Comparison of ENCODE assay signal across 9 cellular contexts in genomic region chr2:136117391-136117841, GRCh38. TPM values are rescaled to one million over a fixed set of nuclear protein-coding genes. Genes with fewer than 3 reads are reported as not detected.
DNase-seq lines count a peak whose midpoint lies in the region; ATAC-seq, FAIRE-seq and TF ChIP-seq lines count a peak whose summit lies in the region.
"Had no signal": no experiment of that assay in that cellular context is flagged by ENCODE, and none has a peak within 500 bp of the region (broad histone marks: within the 10 kb centered on the region; RNA-seq: fewer than 3 reads in every experiment).

No MANE protein-coding gene starts in this region.

- H2AFZ ChIP-seq in endothelial cell of umbilical vein (ENCODE audit: low read depth, low read length) = peak overlapping the region; percentile 59

- H3K9me1 ChIP-seq in endothelial cell of umbilical vein (replicated peaks; ENCODE audit: control insufficient read depth, extremely low read depth, insufficient read depth, low read length) = no peaks in the 10 kb centered on the region

- DNase-seq in GM10248 (ENCODE audit: extremely low spot score) = peak; percentile 33
- peak in 1 of 2 experiments; percentile 59 for DNase-seq in HAP-1 (ENCODE audit: low spot score in 2 of 2)
- peak; percentile 54 for DNase-seq in MV-4-11 (lab: John Stamatoyannopoulos, UW)
- peak; percentile 68 for DNase-seq in activated CD4-positive, alpha-beta memory T cell treated with anti-CD3 and anti-CD28 coated beads, Interleukin-2, amount 10 ng/mL, durations not matched to agents 7 days and 5 days
- DNase-seq in endothelial cell of umbilical vein (ENCODE audit: low read depth, low spot score) = peak; percentile 52
- no peak for DNase-seq in thoracic aorta (ENCODE audit: low spot score)
- no peak for DNase-seq in NOMO-1 (lab: John Stamatoyannopoulos, UW; ENCODE audit: unreplicated experiment in 2 of 2)

- H3K9ac ChIP-seq in endothelial cell of umbilical vein (replicated peaks; ENCODE audit: extremely low read depth, insufficient read depth, low read length) (peak overlapping the region; percentile 44), muscle layer of colon (ENCODE audit: low read length) (no peak overlapping the region)

- no peaks in the 10 kb centered on the region; the same call in 1 of the 2 replicates for H3K36me3 ChIP-seq in HAP-1 (replicated peaks)
- peaks cover 0 to 3% of the 10 kb centered on the region in 2 experiments for H3K36me3 ChIP-seq in endothelial cell of umbilical vein (ENCODE audit: control insufficient read depth in 2 of 2, extremely low read depth in 1 of 2, insufficient read depth in 2 of 2, low read length in 2 of 2)
- H3K36me3 ChIP-seq in muscle layer of colon (ENCODE audit: insufficient read depth, low read length) = no peaks in the 10 kb centered on the region
- H3K36me3 ChIP-seq in thoracic aorta = no peaks in the 10 kb centered on the region

- peaks cover 50% of the 10 kb centered on the region for H3K36me3 Mint-ChIP-seq in activated CD4-positive, alpha-beta memory T cell treated with anti-CD3 and anti-CD28 coated beads, Interleukin-2, amount 10 ng/mL, durations not matched to agents 7 days and 5 days (ENCODE audit: low read depth)

- CTCF ChIA-PET in GM10248 (lab: Yijun Ruan, JAX) = interaction anchor here (1.0 kb wide), 1 partner anchor 263 kb away, joined by 3 read pairs; no protein-coding TSS in a partner anchor
- CTCF ChIA-PET in activated CD4-positive, alpha-beta memory T cell treated with anti-CD3 and anti-CD28 coated beads, Interleukin-2, amount 10 ng/mL, durations not matched to agents 7 days and 5 days (lab: Charles Lee) = interaction anchor here (0.6 to 1.5 kb wide), 6 partner anchors 67 to 262 kb away, joined by 3 to 5 read pairs (median 4); no protein-coding TSS in a partner anchor
- CTCF ChIA-PET in endothelial cell of umbilical vein (lab: Charles Lee) = no interaction called here

- H3K4me3 ChIP-seq in HAP-1 = peak overlapping the region; percentile 29
- H3K4me3 ChIP-seq in endothelial cell of umbilical vein (replicated peaks in 1 of 3; ENCODE audit: insufficient read depth in 1 of 3, low read depth in 1 of 3, low read length in 3 of 3) = peak overlapping the region; percentile 45 to 73 (median 56)
- peak overlapping the region; percentile 62 for H3K4me3 ChIP-seq in muscle layer of colon (ENCODE audit: low read depth in 1 of 2, low read length in 2 of 2)
- peak overlapping the region; percentile 74 for H3K4me3 ChIP-seq in thoracic aorta

- dilution Hi-C loops in endothelial cell of umbilical vein (cut with MboI; ENCODE audit: extremely low pct_ligation_motif_present, low sequenced_read_pairs) = no loop called here

- peak overlapping the region; percentile 93 for H3K4me2 ChIP-seq in endothelial cell of umbilical vein (ENCODE audit: insufficient read depth, low read length)

- no peaks in the 10 kb centered on the region for H3K79me2 ChIP-seq in endothelial cell of umbilical vein (ENCODE audit: control insufficient read depth, insufficient read depth, low read length)

- H3K9me3 Mint-ChIP-seq in activated CD4-positive, alpha-beta memory T cell treated with anti-CD3 and anti-CD28 coated beads, Interleukin-2, amount 10 ng/mL, durations not matched to agents 7 days and 5 days = no peaks in the 10 kb centered on the region

- H3K4me1 ChIP-seq in HAP-1 (peaks cover 12% of the 10 kb centered on the region), endothelial cell of umbilical vein (ENCODE audit: control insufficient read depth, extremely low read depth, insufficient read depth, low read length) (peaks cover 23% of the 10 kb centered on the region), muscle layer of colon (ENCODE audit: insufficient read depth, low read length) (peaks cover 3% of the 10 kb centered on the region), thoracic aorta (ENCODE audit: control insufficient read depth in 1 of 2, low read depth in 2 of 2) (peaks cover 2 to 23% of the 10 kb centered on the region in 2 donors)

- H3K27ac ChIP-seq in endothelial cell of umbilical vein (ENCODE audit: insufficient read depth, low read depth, low read length) (no peak overlapping the region), muscle layer of colon (ENCODE audit: low read depth, low read length) (no peak overlapping the region), thoracic aorta (peak overlapping the region in 1 of 2 donors; percentile 37)

- peak overlapping the region; percentile 98 for H3K4me3 Mint-ChIP-seq in activated CD4-positive, alpha-beta memory T cell treated with anti-CD3 and anti-CD28 coated beads, Interleukin-2, amount 10 ng/mL, durations not matched to agents 7 days and 5 days

- H3K27me3 ChIP-seq in HAP-1 (ENCODE audit: low read depth) = peaks cover 86% of the 10 kb centered on the region
- H3K27me3 ChIP-seq in endothelial cell of umbilical vein (ENCODE audit: control insufficient read depth in 2 of 2, insufficient read depth in 2 of 2, low read length in 2 of 2) = peaks cover 46 to 66% of the 10 kb centered on the region in 2 experiments
- H3K27me3 ChIP-seq in muscle layer of colon (ENCODE audit: control insufficient read depth in 1 of 2, insufficient read depth in 2 of 2, low read length in 2 of 2) = peaks cover 4 to 37% of the 10 kb centered on the region in 2 donors
- no peaks in the 10 kb centered on the region for H3K27me3 ChIP-seq in thoracic aorta (replicated peaks; ENCODE audit: insufficient read depth)

- TSS peak; percentile 16 for BruUV-seq in endothelial cell of umbilical vein (replicated peaks; lab: Mats Ljungman, UMichigan)

- no peaks in the 10 kb centered on the region for H4K20me1 ChIP-seq in endothelial cell of umbilical vein (replicated peaks; ENCODE audit: control insufficient read depth, extremely low read depth, insufficient read depth, low read length)

- peaks cover 25% of the 10 kb centered on the region for H3K27me3 Mint-ChIP-seq in activated CD4-positive, alpha-beta memory T cell treated with anti-CD3 and anti-CD28 coated beads, Interleukin-2, amount 10 ng/mL, durations not matched to agents 7 days and 5 days

- H3K9me3 ChIP-seq in HAP-1 (no peaks in the 10 kb centered on the region), endothelial cell of umbilical vein (replicated peaks; ENCODE audit: control insufficient read depth, insufficient read depth, low read length) (no peaks in the 10 kb centered on the region), muscle layer of colon (ENCODE audit: low read length) (no peaks in the 10 kb centered on the region), thoracic aorta (no peaks in the 10 kb centered on the region)

- no peak for ATAC-seq in thoracic aorta (ENCODE audit: insufficient number of reproducible peaks, low FRiP score, low read depth)

- no peak for TF ChIP-seq POLR2A in endothelial cell of umbilical vein (IDR thresholded peaks at IDR 0.05; ENCODE audit: low read depth, low read length)

- peaks cover 43% of the 10 kb centered on the region for H3K4me1 Mint-ChIP-seq in activated CD4-positive, alpha-beta memory T cell treated with anti-CD3 and anti-CD28 coated beads, Interleukin-2, amount 10 ng/mL, durations not matched to agents 7 days and 5 days

- POLR2A ChIA-PET in GM10248 (lab: Yijun Ruan, JAX) = interaction anchor here (0.9 to 1.0 kb wide), 3 partner anchors 15 to 61 kb away, joined by 3 to 5 read pairs (median 3); no protein-coding TSS in a partner anchor
- POLR2A ChIA-PET in activated CD4-positive, alpha-beta memory T cell treated with anti-CD3 and anti-CD28 coated beads, Interleukin-2, amount 10 ng/mL, durations not matched to agents 7 days and 5 days (lab: Charles Lee) = interaction anchor here (0.7 to 4.6 kb wide), 25 partner anchors 8 to 267 kb away, joined by 3 to 184 read pairs (median 7); partner anchors contain the start of genes DARS1 and MCM6
- POLR2A ChIA-PET in endothelial cell of umbilical vein (lab: Charles Lee) = no interaction called here

- intact Hi-C loops in endothelial cell of umbilical vein (cut with micrococcal nuclease) = loop anchor here (1.0 to 5.0 kb wide), 2 partner anchors 105 to 261 kb away; no protein-coding TSS in a partner anchor

- H3K27ac Mint-ChIP-seq in activated CD4-positive, alpha-beta memory T cell treated with anti-CD3 and anti-CD28 coated beads, Interleukin-2, amount 10 ng/mL, durations not matched to agents 7 days and 5 days = peak overlapping the region; percentile 97

- FAIRE-seq in endothelial cell of umbilical vein (lab: Jason Lieb, UNC) = peak; percentile 50
- FAIRE-seq: bronchial epithelial cell had no signal

- peak; percentile 20 for TF ChIP-seq CTCF in GM10248 (IDR thresholded peaks at IDR 0.05; ENCODE audit: control extremely low read depth, extremely low read depth, low read depth, missing control alignments)
- TF ChIP-seq CTCF in endothelial cell of umbilical vein (IDR thresholded peaks at IDR 0.05; ENCODE audit: extremely low read depth in 1 of 2, insufficient read depth in 1 of 2, low read depth in 1 of 2, low read length in 2 of 2) = no peak
- no peak for TF ChIP-seq CTCF in thoracic aorta (IDR thresholded peaks at IDR 0.05)

- in situ Hi-C loops in HAP-1 (cut with MboI; ENCODE audit: low sequenced_read_pairs) = no loop called here

TF ChIP-seq in endothelial cell of umbilical vein, 7 proteins besides CTCF, POLR2A, EP300 and RAD21:
- TF ChIP-seq MAX (IDR thresholded peaks at IDR 0.05; ENCODE audit: insufficient read depth, insufficient read length) = no peak
- no peak for TF ChIP-seq POLR2AphosphoS5 (IDR thresholded peaks at IDR 0.05; ENCODE audit: insufficient read depth, low read depth, low read length)

RNA-seq across cellular contexts. Expression of gene CXCR4, which starts 0.5 kb away (rescaled TPM):
- total RNA-seq in activated CD4-positive, alpha-beta memory T cell treated with anti-CD3 and anti-CD28 coated beads, Interleukin-2, amount 10 ng/mL, durations not matched to agents 7 days and 5 days = 100 to 1,000 TPM; 202 to 212 TPM
- 52.4 and 81.0 TPM in 2 replicates for total RNA-seq in endothelial cell of umbilical vein
- polyA plus RNA-seq in endothelial cell of umbilical vein = 42.2 and 43.0 TPM in 2 replicates
- 21.2 and 27.4 TPM in 2 replicates for polyA plus RNA-seq in endothelial cell of umbilical vein (2011; cell fraction: cytosol; rRNA removed)
- 41.9 and 50.2 TPM in 2 replicates for polyA plus RNA-seq in endothelial cell of umbilical vein (2011; cell fraction: nucleus; rRNA removed)
- polyA plus RNA-seq in endothelial cell of umbilical vein (2012) = 30.5 and 42.6 TPM in 2 replicates
- 31.7 and 39.2 TPM in 2 replicates for polyA minus RNA-seq in endothelial cell of umbilical vein
- polyA minus RNA-seq in endothelial cell of umbilical vein (2011; cell fraction: cytosol; rRNA and poly(A)+ RNA removed) = 41.3 TPM
- 12.3 and 30.0 TPM in 2 replicates for polyA minus RNA-seq in endothelial cell of umbilical vein (2011; cell fraction: nucleus; rRNA and poly(A)+ RNA removed)
- 10 to 100 TPM; 26.3 to 42.2 TPM for total RNA-seq in thoracic aorta

Comparison
In these comparisons a context has a peak if more than half of its experiments do, and no peak if none do; other contexts are left out.
1. DNase-seq: peak in GM10248 (single experiment), MV-4-11 (single experiment), activated CD4-positive, alpha-beta memory T cell treated with anti-CD3 and anti-CD28 coated beads, Interleukin-2, amount 10 ng/mL, durations not matched to agents 7 days and 5 days (single experiment) and endothelial cell of umbilical vein (single experiment); none in thoracic aorta (single experiment) and NOMO-1 (0 of 2).
2. Peak in every context shown above with its lines, with median percentiles within 50 percentile points of each other: H3K4me3 ChIP-seq.